Comparison of ENCODE assay signal across 18 cellular contexts in the genomic region with DNA sequence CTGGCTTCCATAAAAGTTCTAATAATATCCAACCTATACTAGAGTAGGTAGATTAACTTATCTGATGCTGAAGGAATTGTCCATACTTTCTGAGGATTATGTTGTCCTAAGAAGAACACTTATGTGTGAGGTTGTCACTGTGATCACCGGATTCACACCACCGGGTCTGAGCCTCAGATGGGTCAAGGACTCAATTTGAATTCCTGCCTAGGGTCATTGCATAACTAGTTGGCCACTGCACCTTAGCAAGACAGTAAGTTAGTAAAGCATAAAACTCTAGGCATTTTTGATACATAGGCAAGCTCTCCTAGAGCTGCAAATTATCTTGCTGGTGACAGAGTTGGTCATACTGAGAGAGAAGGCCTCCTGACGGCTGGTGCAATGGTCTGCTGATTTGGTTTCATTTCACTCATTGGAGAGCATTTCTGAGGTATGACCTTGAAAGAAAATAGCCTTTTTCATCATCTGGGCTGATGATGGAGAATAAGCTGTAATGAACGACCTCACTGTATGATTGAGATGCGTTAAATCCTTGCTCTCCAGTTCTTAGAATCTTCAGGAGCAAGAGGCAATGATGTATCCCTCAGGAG.
DNase-seq lines count a peak whose midpoint lies in the region; ATAC-seq and TF ChIP-seq lines count a peak whose summit lies in the region.
"Had no signal": no experiment of that assay in that cellular context is flagged by ENCODE, and none has a peak within 500 bp of the region (broad histone marks: within the 10 kb centered on the region; RNA-seq: fewer than 3 reads in every experiment).

No MANE protein-coding gene starts in this region.

- peaks cover 0 to 9% (median 5%) of the 10 kb centered on the region in 12 donors for H3K9me3 ChIP-seq in heart left ventricle

- intact Hi-C loops in heart left ventricle (cut with DNase I), result loop anchor here in 3 of 10 donors (10.0 kb wide), 2 partner anchors 196 to 206 kb away; a partner anchor contains a TSS

- 82 to 90% (median 88%) methylated on average over 5 of the region's 5 CpGs for WGBS in heart left ventricle, 4 donors

- peaks cover 12% of the 10 kb centered on the region for H3K4me1 Mint-ChIP-seq in activated CD8-positive, alpha-beta memory T cell treated with anti-CD3 and anti-CD28 coated beads, Interleukin-2, amount 10 ng/mL, durations not matched to agents 7 days and 5 days
- H3K4me1 Mint-ChIP-seq: neural progenitor cell had no signal

- H3K4me1 ChIP-seq in heart left ventricle, result no peaks in the 10 kb centered on the region
- H3K4me1 ChIP-seq: ascending aorta, neural progenitor cell had no signal

- no peaks in the 10 kb centered on the region for H3K27me3 ChIP-seq in heart left ventricle
- H3K27me3 ChIP-seq: ascending aorta, dorsolateral prefrontal cortex, neural progenitor cell had no signal

- H3K36me3 ChIP-seq in heart left ventricle, result no peaks in the 10 kb centered on the region
- H3K36me3 ChIP-seq: ascending aorta, neural progenitor cell had no signal

- peak; percentile 83 for ATAC-seq in GM18508 (IDR thresholded peaks at IDR 0.05; ENCODE audit: insufficient read depth, unreplicated experiment)
- peak; percentile 61 for ATAC-seq in GM19467 (IDR thresholded peaks at IDR 0.05; ENCODE audit: unreplicated experiment)
- peak; percentile 85 for ATAC-seq in HG02973 (IDR thresholded peaks at IDR 0.05; ENCODE audit: unreplicated experiment)
- ATAC-seq in HG03565 (IDR thresholded peaks at IDR 0.05; ENCODE audit: unreplicated experiment), result peak; percentile 82
- no peak for ATAC-seq in heart left ventricle
- no peak for ATAC-seq in activated CD8-positive, alpha-beta memory T cell treated with anti-CD3 and anti-CD28 coated beads, Interleukin-2, amount 10 ng/mL, durations not matched to agents 7 days and 5 days
- ATAC-seq: T-helper 17 cell had no signal

- no peak for TF ChIP-seq CTCF in heart left ventricle (IDR thresholded peaks at IDR 0.05)

- no peak overlapping the region for H3K4me3 ChIP-seq in heart left ventricle
- H3K4me3 ChIP-seq: ascending aorta, dorsolateral prefrontal cortex, lung, neural progenitor cell had no signal

- TF ChIP-seq POLR2A in heart left ventricle (IDR thresholded peaks at IDR 0.05), result no peak

- CTCF ChIA-PET in activated CD8-positive, alpha-beta memory T cell treated with anti-CD3 and anti-CD28 coated beads, Interleukin-2, amount 10 ng/mL, durations not matched to agents 7 days and 5 days (lab: Charles Lee), result interaction anchor here (0.7 to 1.7 kb wide), 4 partner anchors 23 to 57 kb away, joined by 3 to 5 read pairs (median 3); no protein-coding TSS in a partner anchor

- H3K4me3 Mint-ChIP-seq in activated CD8-positive, alpha-beta memory T cell treated with anti-CD3 and anti-CD28 coated beads, Interleukin-2, amount 10 ng/mL, durations not matched to agents 7 days and 5 days, result no peak overlapping the region
- H3K4me3 Mint-ChIP-seq: activated CD4-positive, alpha-beta T cell treated with anti-CD3 and anti-CD28 coated beads, Interleukin-2, amount 10 ng/mL, durations not matched to agents 7 days and 5 days; B cell; IgD-negative memory B cell; neural progenitor cell; T-helper 17 cell had no signal

- DNase-seq in heart left ventricle, result no peak
- DNase-seq in activated CD4-positive, alpha-beta T cell treated with anti-CD3 and anti-CD28 coated beads for 48 hours, result no peak
- DNase-seq in NCI-H69 (lab: John Stamatoyannopoulos, UW), result no peak
- DNase-seq in activated CD8-positive, alpha-beta memory T cell treated with anti-CD3 and anti-CD28 coated beads, Interleukin-2, amount 10 ng/mL, durations not matched to agents 7 days and 5 days, result no peak
- DNase-seq: activated CD4-positive, alpha-beta T cell treated with anti-CD3 and anti-CD28 coated beads, Interleukin-2, amount 10 ng/mL, durations not matched to agents 7 days and 5 days; dorsolateral prefrontal cortex; EL; NCI-H748 treated with DMSO at 0.1 percent for 48 hours; T-helper 17 cell had no signal

- H3K36me3 Mint-ChIP-seq in activated CD8-positive, alpha-beta memory T cell treated with anti-CD3 and anti-CD28 coated beads, Interleukin-2, amount 10 ng/mL, durations not matched to agents 7 days and 5 days, result peaks cover 3% of the 10 kb centered on the region
- H3K36me3 Mint-ChIP-seq: IgD-negative memory B cell had no signal

- no peak overlapping the region for H3K27ac ChIP-seq in heart left ventricle
- H3K27ac ChIP-seq: ascending aorta, neural progenitor cell had no signal

- H3K27me3 Mint-ChIP-seq in activated CD8-positive, alpha-beta memory T cell treated with anti-CD3 and anti-CD28 coated beads, Interleukin-2, amount 10 ng/mL, durations not matched to agents 7 days and 5 days, result no peaks in the 10 kb centered on the region
- H3K27me3 Mint-ChIP-seq: activated CD4-positive, alpha-beta T cell treated with anti-CD3 and anti-CD28 coated beads, Interleukin-2, amount 10 ng/mL, durations not matched to agents 7 days and 5 days; B cell; IgD-negative memory B cell; T-helper 17 cell had no signal

- H3K27ac Mint-ChIP-seq in activated CD8-positive, alpha-beta memory T cell treated with anti-CD3 and anti-CD28 coated beads, Interleukin-2, amount 10 ng/mL, durations not matched to agents 7 days and 5 days, result no peak overlapping the region
- H3K27ac Mint-ChIP-seq: activated CD4-positive, alpha-beta T cell treated with anti-CD3 and anti-CD28 coated beads, Interleukin-2, amount 10 ng/mL, durations not matched to agents 7 days and 5 days; B cell; IgD-negative memory B cell; neural progenitor cell; T-helper 17 cell had no signal

- H3K9me3 Mint-ChIP-seq in activated CD8-positive, alpha-beta memory T cell treated with anti-CD3 and anti-CD28 coated beads, Interleukin-2, amount 10 ng/mL, durations not matched to agents 7 days and 5 days (ENCODE audit: low read depth), result no peaks in the 10 kb centered on the region
- H3K9me3 Mint-ChIP-seq: IgD-negative memory B cell had no signal

Comparison
In these comparisons a context has a peak if more than half of its experiments do, and no peak if none do; other contexts are left out.
1. ATAC-seq: peak in GM18508 (single experiment), GM19467 (single experiment), HG02973 (single experiment) and HG03565 (single experiment); none in heart left ventricle (0 of 4) and activated CD8-positive, alpha-beta memory T cell treated with anti-CD3 and anti-CD28 coated beads, Interleukin-2, amount 10 ng/mL, durations not matched to agents 7 days and 5 days (single experiment).